34 cellular contexts compared by ENCODE assay signal in genomic region chr9:94482110-94482509, GRCh38.
"Had no signal": no experiment of that assay in that cellular context is flagged by ENCODE, and none has a peak within 500 bp of the region (broad histone marks: within the 10 kb centered on the region; RNA-seq: fewer than 3 reads in every experiment).

No MANE protein-coding gene starts in this region.

- H3K27ac ChIP-seq: adrenal gland, ascending aorta, body of pancreas, brain microvascular endothelial cell, breast epithelium, cardiac muscle cell had no signal

- H3K4me1 ChIP-seq: adrenal gland, ascending aorta, body of pancreas, breast epithelium had no signal

- H3K4me3 ChIP-seq: adrenal gland, ascending aorta, body of pancreas, breast epithelium, cardiac muscle cell had no signal

- ATAC-seq: activated naive CD4-positive, alpha-beta T cell treated with anti-CD3 and anti-CD28 coated beads, Interleukin-2, amount 50 U/mL, for 72 hours; activated naive CD8-positive, alpha-beta T cell treated with anti-CD3 and anti-CD28 coated beads, Interleukin-2, amount 50 U/mL, for 24 hours; activated T-cell treated with anti-CD3 and anti-CD28 coated beads, Interleukin-2, amount 50 U/mL, for 4 hours; activated T-cell treated with anti-CD3 and anti-CD28 coated beads, Interleukin-2, amount 50 U/mL, for 72 hours; activated T-helper 17 cell treated with anti-CD3 and anti-CD28 coated beads, Interleukin-2, amount 50 U/mL, for 72 hours; body of pancreas had no signal

- DNase-seq: activated effector memory CD4-positive, alpha-beta T cell treated with anti-CD3 and anti-CD28 coated beads, Interleukin-2, amount 50 U/mL, for 16 hours; activated effector memory CD4-positive, alpha-beta T cell treated with Interleukin-2 at 50 U/mL for 16 hours; activated gamma-delta T cell; activated gamma-delta T cell treated with Interleukin-2 at 50 U/mL for 16 hours; activated naive CD4-positive, alpha-beta T cell; activated naive CD4-positive, alpha-beta T cell treated with anti-CD3 and anti-CD28 coated beads for 36 hours; activated naive CD4-positive, alpha-beta T cell treated with anti-CD3 and anti-CD28 coated beads, Interleukin-2, amount 10 ng/mL, durations not matched to agents 7 days and 5 days; activated naive CD4-positive, alpha-beta T cell treated with anti-CD3 and anti-CD28 coated beads, Interleukin-2, amount 50 U/mL, for 16 hours; activated naive CD4-positive, alpha-beta T cell treated with Interleukin-2 at 50 U/mL for 16 hours; activated naive CD8-positive, alpha-beta T cell treated with anti-CD3 and anti-CD28 coated beads for 36 hours; activated naive CD8-positive, alpha-beta T cell treated with anti-CD3 and anti-CD28 coated beads, Interleukin-2, amount 10 ng/mL, durations not matched to agents 7 days and 5 days; activated naive CD8-positive, alpha-beta T cell treated with anti-CD3 and anti-CD28 coated beads, Interleukin-2, amount 50 U/mL, for 24 hours; activated T-cell treated with anti-CD3 and anti-CD28 coated beads, Interleukin-2, amount 50 U/mL, for 1 hour; activated T-cell treated with anti-CD3 and anti-CD28 coated beads, Interleukin-2, amount 50 U/mL, for 24 hours; activated T-cell treated with anti-CD3 and anti-CD28 coated beads, Interleukin-2, amount 50 U/mL, for 4 hours; activated T-cell treated with anti-CD3 and anti-CD28 coated beads, Interleukin-2, amount 50 U/mL, for 48 hours; activated T-cell treated with anti-CD3 and anti-CD28 coated beads, Interleukin-2, amount 50 U/mL, for 72 hours; adrenal gland; amniotic stem cell; amygdala; anterior cingulate cortex; aorta; body of pancreas; brain microvascular endothelial cell; caudate nucleus; central memory CD4-positive, alpha-beta T cell; cerebellar nuclear complex had no signal

- H3K27me3 ChIP-seq: adrenal gland, ascending aorta, body of pancreas, brain microvascular endothelial cell, breast epithelium, cardiac muscle cell had no signal

- FAIRE-seq: astrocyte, bronchial epithelial cell had no signal

- H3K9me3 ChIP-seq: adrenal gland, ascending aorta, body of pancreas, breast epithelium had no signal

- H3K36me3 ChIP-seq: adrenal gland, ascending aorta, brain microvascular endothelial cell, breast epithelium, cardiac muscle cell had no signal
